8 cellular contexts compared by ENCODE assay signal in the genomic region with DNA sequence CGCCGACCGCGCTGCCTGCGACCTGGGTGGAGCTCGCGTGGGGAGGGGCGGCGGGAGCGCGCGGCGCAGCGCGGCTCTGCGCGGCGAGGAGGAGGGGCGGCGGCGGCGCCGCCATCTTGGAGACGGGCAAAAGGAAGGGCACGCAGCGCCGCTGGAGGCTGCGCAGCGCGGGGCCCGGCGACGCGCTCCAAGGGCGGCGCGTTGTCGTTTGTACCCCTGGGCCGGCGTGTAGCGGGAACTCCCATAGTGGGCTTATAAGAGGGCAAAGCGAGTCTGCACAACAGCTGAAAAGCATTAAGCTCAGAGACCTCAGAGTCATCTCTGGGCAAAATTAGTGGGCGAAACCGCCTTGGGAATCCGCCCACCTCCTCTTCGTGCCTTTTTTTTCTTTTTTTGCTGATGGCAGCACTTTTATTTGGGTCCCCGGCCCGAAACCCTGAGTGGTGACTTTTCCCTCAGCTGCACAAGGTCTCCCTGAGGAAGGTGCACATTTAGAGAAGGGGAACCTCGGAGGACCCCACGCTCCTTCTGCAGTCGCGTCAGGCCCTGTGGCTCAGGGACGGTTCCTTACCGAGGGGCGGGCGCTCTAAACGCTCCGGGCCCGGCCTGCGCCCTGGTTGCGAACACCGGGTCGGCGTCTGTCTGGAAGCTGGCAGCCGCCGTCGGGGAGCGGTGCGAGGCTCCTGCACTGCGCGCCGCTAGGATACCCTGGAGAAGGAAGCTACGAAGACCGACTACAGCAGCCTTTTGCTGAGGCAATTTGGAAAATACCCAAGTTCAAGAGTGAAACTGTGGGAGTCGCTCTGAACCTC. TPM values are rescaled to one million over a fixed set of nuclear protein-coding genes. Genes with fewer than 3 reads are reported as not detected.
DNase-seq lines count a peak whose midpoint lies in the region; ATAC-seq and TF ChIP-seq lines count a peak whose summit lies in the region.

No MANE protein-coding gene starts in this region.

- ATAC-seq in GM21723 (IDR thresholded peaks at IDR 0.05; ENCODE audit: unreplicated experiment): peak; percentile 86
- ATAC-seq in stimulated activated naive CD8-positive, alpha-beta T cell treated with anti-CD3 and anti-CD28 coated beads, Interleukin-15, amount 100 ng/mL, for 72 hours: peak; percentile 94

- DNase-seq in DMS79 treated with DMSO at 0.1 percent for 48 hours (lab: John Stamatoyannopoulos, UW): peak; percentile 68
- DNase-seq in KG1 (lab: John Stamatoyannopoulos, UW): peak; percentile 58
- peak; percentile 82 for DNase-seq in RPMI7951 (ENCODE audit: low read depth)
- peak; percentile 83 for DNase-seq in activated T-helper 9 cell treated with anti-CD3 and anti-CD28 coated beads, Interleukin-2, amount 50 U/mL, for 16 hours (ENCODE audit: low read depth)
- DNase-seq in fibroblast of the conjunctiva (ENCODE audit: low read depth): peak; percentile 59
- peak; percentile 88 to 91 for DNase-seq in stimulated activated naive CD8-positive, alpha-beta T cell treated with anti-CD3 and anti-CD28 coated beads, Interleukin-15, amount 100 ng/mL, for 72 hours

- H3K27me3 ChIP-seq in neural cell (ENCODE audit: insufficient read depth, low read depth, low read length): no peaks in the 10 kb centered on the region

- peaks cover 39% of the 10 kb centered on the region for H3K79me2 ChIP-seq in neural cell (replicated peaks; ENCODE audit: insufficient read depth, low read length)

- H3K9me3 ChIP-seq in neural cell (ENCODE audit: low read length): no peaks in the 10 kb centered on the region

- H3K4me1 Mint-ChIP-seq in stimulated activated naive CD8-positive, alpha-beta T cell treated with anti-CD3 and anti-CD28 coated beads, Interleukin-15, amount 100 ng/mL, for 72 hours: peaks cover 45% of the 10 kb centered on the region

- no peaks in the 10 kb centered on the region for H3K36me3 ChIP-seq in neural cell (ENCODE audit: insufficient read depth, low read length)

- H3K27ac ChIP-seq in neural cell (ENCODE audit: low read length): peak overlapping the region; percentile 48

- peak overlapping the region; percentile 58 for H3K9ac ChIP-seq in neural cell (ENCODE audit: low read length)

- H3K9me3 Mint-ChIP-seq in stimulated activated naive CD8-positive, alpha-beta T cell treated with anti-CD3 and anti-CD28 coated beads, Interleukin-15, amount 100 ng/mL, for 72 hours: no peaks in the 10 kb centered on the region

- peak; percentile 49 for TF ChIP-seq EP300 in neural cell (conservative IDR thresholded peaks at IDR 0.05; ENCODE audit: poor library complexity, severe bottlenecking)

- peak overlapping the region; percentile 49 for H3K4me2 ChIP-seq in neural cell (ENCODE audit: low read length)

- no peaks in the 10 kb centered on the region for H3K27me3 Mint-ChIP-seq in stimulated activated naive CD8-positive, alpha-beta T cell treated with anti-CD3 and anti-CD28 coated beads, Interleukin-15, amount 100 ng/mL, for 72 hours

- peaks cover 2% of the 10 kb centered on the region for H3F3A ChIP-seq in neural cell (ENCODE audit: insufficient read depth, low read length, poor library complexity, severe bottlenecking)

- peak overlapping the region; percentile 37 for H2AFZ ChIP-seq in neural cell (ENCODE audit: low read depth, low read length)

- TF ChIP-seq RAD21 in neural cell (conservative IDR thresholded peaks at IDR 0.05): peak; percentile 19

- H3K4me3 Mint-ChIP-seq in stimulated activated naive CD8-positive, alpha-beta T cell treated with anti-CD3 and anti-CD28 coated beads, Interleukin-15, amount 100 ng/mL, for 72 hours: peak overlapping the region; percentile 84 to 88

- peak overlapping the region; percentile 84 for H3K4me3 ChIP-seq in neural cell (ENCODE audit: low read length)

- no peaks in the 10 kb centered on the region for H4K20me1 ChIP-seq in neural cell (ENCODE audit: insufficient read depth)

- H3K27ac Mint-ChIP-seq in stimulated activated naive CD8-positive, alpha-beta T cell treated with anti-CD3 and anti-CD28 coated beads, Interleukin-15, amount 100 ng/mL, for 72 hours: peak overlapping the region; percentile 73 to 95

- H3K9me2 ChIP-seq in neural cell (ENCODE audit: insufficient read depth, low read length): no peaks in the 10 kb centered on the region

- no peak for TF ChIP-seq CTCF in neural cell (IDR thresholded peaks at IDR 0.05; ENCODE audit: poor library complexity, severe bottlenecking)

TF ChIP-seq in neural cell, 6 proteins besides CTCF, POLR2A, EP300 and RAD21:
- TF ChIP-seq, protein P1, sequence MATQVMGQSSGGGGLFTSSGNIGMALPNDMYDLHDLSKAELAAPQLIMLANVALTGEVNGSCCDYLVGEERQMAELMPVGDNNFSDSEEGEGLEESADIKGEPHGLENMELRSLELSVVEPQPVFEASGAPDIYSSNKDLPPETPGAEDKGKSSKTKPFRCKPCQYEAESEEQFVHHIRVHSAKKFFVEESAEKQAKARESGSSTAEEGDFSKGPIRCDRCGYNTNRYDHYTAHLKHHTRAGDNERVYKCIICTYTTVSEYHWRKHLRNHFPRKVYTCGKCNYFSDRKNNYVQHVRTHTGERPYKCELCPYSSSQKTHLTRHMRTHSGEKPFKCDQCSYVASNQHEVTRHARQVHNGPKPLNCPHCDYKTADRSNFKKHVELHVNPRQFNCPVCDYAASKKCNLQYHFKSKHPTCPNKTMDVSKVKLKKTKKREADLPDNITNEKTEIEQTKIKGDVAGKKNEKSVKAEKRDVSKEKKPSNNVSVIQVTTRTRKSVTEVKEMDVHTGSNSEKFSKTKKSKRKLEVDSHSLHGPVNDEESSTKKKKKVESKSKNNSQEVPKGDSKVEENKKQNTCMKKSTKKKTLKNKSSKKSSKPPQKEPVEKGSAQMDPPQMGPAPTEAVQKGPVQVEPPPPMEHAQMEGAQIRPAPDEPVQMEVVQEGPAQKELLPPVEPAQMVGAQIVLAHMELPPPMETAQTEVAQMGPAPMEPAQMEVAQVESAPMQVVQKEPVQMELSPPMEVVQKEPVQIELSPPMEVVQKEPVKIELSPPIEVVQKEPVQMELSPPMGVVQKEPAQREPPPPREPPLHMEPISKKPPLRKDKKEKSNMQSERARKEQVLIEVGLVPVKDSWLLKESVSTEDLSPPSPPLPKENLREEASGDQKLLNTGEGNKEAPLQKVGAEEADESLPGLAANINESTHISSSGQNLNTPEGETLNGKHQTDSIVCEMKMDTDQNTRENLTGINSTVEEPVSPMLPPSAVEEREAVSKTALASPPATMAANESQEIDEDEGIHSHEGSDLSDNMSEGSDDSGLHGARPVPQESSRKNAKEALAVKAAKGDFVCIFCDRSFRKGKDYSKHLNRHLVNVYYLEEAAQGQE (IDR thresholded peaks at IDR 0.05; ENCODE audit: borderline replicate concordance): no peak
- peak; percentile 41 for TF ChIP-seq MXI1 (conservative IDR thresholded peaks at IDR 0.05; ENCODE audit: poor library complexity, severe bottlenecking)
- TF ChIP-seq POLR2AphosphoS5 (IDR thresholded peaks at IDR 0.05): peak; percentile 82
- no peak for TF ChIP-seq TAF1 (IDR thresholded peaks at IDR 0.05; ENCODE audit: low read depth)

RNA-seq across cellular contexts. Expression of a gene that starts 0.4 kb away (rescaled TPM):
- total RNA-seq in RPMI7951 (2014; rRNA removed; shearing (Covaris generic)): 60.6 and 62.8 TPM in 2 replicates
- 58.0 and 60.4 TPM in 2 replicates for polyA plus RNA-seq in neural cell
- polyA minus RNA-seq in neural cell: 86.9 and 95.2 TPM in 2 replicates

RNA-seq across cellular contexts. Expression of a gene that starts 19.5 kb away (rescaled TPM):
- total RNA-seq in RPMI7951 (2014; rRNA removed; shearing (Covaris generic)): 13.3 and 16.1 TPM in 2 replicates
- polyA plus RNA-seq in neural cell: 13.8 and 16.4 TPM in 2 replicates
- polyA minus RNA-seq in neural cell: 20.0 and 46.1 TPM in 2 replicates

Comparison
In these comparisons a context has a peak if more than half of its experiments do, and no peak if none do; other contexts are left out.
1. Peak in every context shown above with its lines: DNase-seq, ATAC-seq, H3K4me3 ChIP-seq and H3K27ac ChIP-seq.